ENCODE assay signal across 15 cellular contexts in genomic region chr1:40045766-40046165, GRCh38. TPM values are rescaled to one million over a fixed set of nuclear protein-coding genes. Genes with fewer than 3 reads are reported as not detected.
A peak's percentile ranks its signal among the peaks of the same experiment; 100 is the strongest.
DNase-seq lines count a peak whose midpoint lies in the region; ATAC-seq and TF ChIP-seq lines count a peak whose summit lies in the region.
"Had no signal": no experiment of that assay in that cellular context is flagged by ENCODE, and none has a peak within 500 bp of the region (broad histone marks: within the 10 kb centered on the region; RNA-seq: fewer than 3 reads in every experiment).

No MANE protein-coding gene starts in this region.

- no TSS peak for BruUV-seq in mammary epithelial cell (replicated peaks; lab: Mats Ljungman, UMichigan)

- intact Hi-C loops in mammary epithelial cell (cut with micrococcal nuclease) (no loop called here), breast epithelium (cut with DNase I; ENCODE audit: low total_unique reads) (no loop called here), esophagus muscularis mucosa (cut with DNase I) (no loop called here), ovary (cut with DNase I) (no loop called here)
- intact Hi-C loops in activated T-helper 1 cell treated with anti-CD3 and anti-CD28 coated beads, Interleukin-12 subunit alpha, Interleukin-12 subunit beta, Interleukin-2, Interleukin-4 antibody, amounts not matched to agents 30 ng/mL and 10 ng/mL and 1 ng/mL, durations not matched to agents 14 hours and 24 hours and 36 hours (cut with micrococcal nuclease), result loop anchor here (10.0 kb wide), 1 partner anchor 939 kb away; no protein-coding TSS in a partner anchor

- dilution Hi-C loops in mammary epithelial cell (cut with HindIII; ENCODE audit: low sequenced_read_pairs), result loop anchor here (5.0 to 10.0 kb wide), 2 partner anchors 78 to 241 kb away; no protein-coding TSS in a partner anchor

- in situ Hi-C loops in mammary epithelial cell (cut with MboI; ENCODE audit: low sequenced_read_pairs in 2 of 2), result no loop called here

- peaks cover 84% of the 10 kb centered on the region for H3K4me1 Mint-ChIP-seq in activated T-helper 1 cell treated with anti-CD3 and anti-CD28 coated beads, Interleukin-12 subunit alpha, Interleukin-12 subunit beta, Interleukin-2, Interleukin-4 antibody, amounts not matched to agents 30 ng/mL and 10 ng/mL and 1 ng/mL, durations not matched to agents 14 hours and 24 hours and 36 hours (ENCODE audit: low read depth)
- peaks cover 82% of the 10 kb centered on the region for H3K4me1 Mint-ChIP-seq in stimulated activated naive CD8-positive, alpha-beta T cell treated with anti-CD3 and anti-CD28 coated beads, Interleukin-15, amount 100 ng/mL, for 72 hours

- H3K4me1 ChIP-seq in mammary epithelial cell (ENCODE audit: insufficient read depth, low read length) (peaks cover 47% of the 10 kb centered on the region), breast epithelium (peaks cover 0 to 15% of the 10 kb centered on the region in 2 donors), esophagus muscularis mucosa (peaks cover 70 to 97% (median 92%) of the 10 kb centered on the region in 4 donors), ovary (ENCODE audit: insufficient read depth) (peaks cover 7% of the 10 kb centered on the region)
- H3K4me1 ChIP-seq: parathyroid adenoma had no signal

- H3K27ac Mint-ChIP-seq in activated T-helper 1 cell treated with anti-CD3 and anti-CD28 coated beads, Interleukin-12 subunit alpha, Interleukin-12 subunit beta, Interleukin-2, Interleukin-4 antibody, amounts not matched to agents 30 ng/mL and 10 ng/mL and 1 ng/mL, durations not matched to agents 14 hours and 24 hours and 36 hours, result peak overlapping the region; percentile 38
- peak overlapping the region; percentile 40 to 87 for H3K27ac Mint-ChIP-seq in stimulated activated naive CD8-positive, alpha-beta T cell treated with anti-CD3 and anti-CD28 coated beads, Interleukin-15, amount 100 ng/mL, for 72 hours
- H3K27ac Mint-ChIP-seq: brain had no signal

- no peaks in the 10 kb centered on the region for H3K27me3 Mint-ChIP-seq in activated T-helper 1 cell treated with anti-CD3 and anti-CD28 coated beads, Interleukin-12 subunit alpha, Interleukin-12 subunit beta, Interleukin-2, Interleukin-4 antibody, amounts not matched to agents 30 ng/mL and 10 ng/mL and 1 ng/mL, durations not matched to agents 14 hours and 24 hours and 36 hours (ENCODE audit: insufficient read depth)
- no peaks in the 10 kb centered on the region for H3K27me3 Mint-ChIP-seq in stimulated activated naive CD8-positive, alpha-beta T cell treated with anti-CD3 and anti-CD28 coated beads, Interleukin-15, amount 100 ng/mL, for 72 hours

- no peaks in the 10 kb centered on the region for H3K9me3 Mint-ChIP-seq in activated T-helper 1 cell treated with anti-CD3 and anti-CD28 coated beads, Interleukin-12 subunit alpha, Interleukin-12 subunit beta, Interleukin-2, Interleukin-4 antibody, amounts not matched to agents 30 ng/mL and 10 ng/mL and 1 ng/mL, durations not matched to agents 14 hours and 24 hours and 36 hours
- H3K9me3 Mint-ChIP-seq in stimulated activated naive CD8-positive, alpha-beta T cell treated with anti-CD3 and anti-CD28 coated beads, Interleukin-15, amount 100 ng/mL, for 72 hours, result no peaks in the 10 kb centered on the region
- H3K9me3 Mint-ChIP-seq: brain had no signal

- no peak overlapping the region for H2AFZ ChIP-seq in mammary epithelial cell (ENCODE audit: low read depth, low read length)
- H2AFZ ChIP-seq: parathyroid adenoma had no signal

- no peak for TF ChIP-seq EP300 in esophagus muscularis mucosa (IDR thresholded peaks at IDR 0.05)
- TF ChIP-seq EP300 in ovary (IDR thresholded peaks at IDR 0.05), result no peak

- CTCF ChIA-PET in mammary epithelial cell (lab: Charles Lee; ENCODE audit: low non-redundant PET), result no interaction called here

- H3K36me3 Mint-ChIP-seq in activated T-helper 1 cell treated with anti-CD3 and anti-CD28 coated beads, Interleukin-12 subunit alpha, Interleukin-12 subunit beta, Interleukin-2, Interleukin-4 antibody, amounts not matched to agents 30 ng/mL and 10 ng/mL and 1 ng/mL, durations not matched to agents 14 hours and 24 hours and 36 hours (ENCODE audit: low read depth), result peaks cover 49% of the 10 kb centered on the region

- H3K27me3 ChIP-seq in mammary epithelial cell (ENCODE audit: insufficient read depth, low read length) (no peaks in the 10 kb centered on the region), breast epithelium (no peaks in the 10 kb centered on the region), esophagus muscularis mucosa (no peaks in the 10 kb centered on the region), ovary (no peaks in the 10 kb centered on the region)
- H3K27me3 ChIP-seq: tibial artery had no signal

- peaks cover 3% of the 10 kb centered on the region for H4K20me1 ChIP-seq in mammary epithelial cell (ENCODE audit: insufficient read depth, low read length)

- TF ChIP-seq POLR2A in breast epithelium (IDR thresholded peaks at IDR 0.05) (no peak), esophagus muscularis mucosa (IDR thresholded peaks at IDR 0.05; ENCODE audit: low read depth) (no peak), ovary (IDR thresholded peaks at IDR 0.05) (no peak)

- 93% methylated on average over 3 of the region's 3 CpGs for WGBS in mammary epithelial cell (ENCODE audit: low coverage, missing lambda C conversion rate)
- 90% methylated on average over 3 of the region's 3 CpGs for WGBS in esophagus muscularis mucosa
- 92 to 98% (median 95%) methylated on average over 3 of the region's 3 CpGs for WGBS in ovary, 3 donors

- H3K4me3 ChIP-seq in mammary epithelial cell (replicated peaks in 1 of 3; ENCODE audit: insufficient read depth in 1 of 3, low read depth in 2 of 3, low read length in 3 of 3) (no peak overlapping the region), breast epithelium (no peak overlapping the region), esophagus muscularis mucosa (no peak overlapping the region), ovary (no peak overlapping the region)
- H3K4me3 ChIP-seq: tibial artery had no signal

- no peak for ATAC-seq in stimulated activated naive CD8-positive, alpha-beta T cell treated with anti-CD3 and anti-CD28 coated beads, Interleukin-15, amount 100 ng/mL, for 72 hours
- no peak for ATAC-seq in GM21360 (IDR thresholded peaks at IDR 0.05; ENCODE audit: unreplicated experiment)

- peak overlapping the region; percentile 26 for H3K27ac ChIP-seq in mammary epithelial cell (ENCODE audit: insufficient read depth, low read depth, low read length)
- H3K27ac ChIP-seq in breast epithelium, result peak overlapping the region in 1 of 2 donors; percentile 53
- H3K27ac ChIP-seq in esophagus muscularis mucosa (replicated peaks in 1 of 4), result peak overlapping the region; percentile 58 to 98 (median 78)
- H3K27ac ChIP-seq in ovary, result no peak overlapping the region
- H3K27ac ChIP-seq: parathyroid adenoma had no signal

- TF ChIP-seq CTCF in mammary epithelial cell (conservative IDR thresholded peaks at IDR 0.05 in 1 of 2, IDR thresholded peaks at IDR 0.05 in 1 of 2; ENCODE audit: extremely low read depth in 1 of 2, insufficient read depth in 1 of 2, low read depth in 1 of 2, low read length in 2 of 2) (no peak), breast epithelium (IDR thresholded peaks at IDR 0.05) (no peak), esophagus muscularis mucosa (IDR thresholded peaks at IDR 0.05) (no peak), ovary (IDR thresholded peaks at IDR 0.05) (no peak)

- no peak overlapping the region for H3K9ac ChIP-seq in mammary epithelial cell (ENCODE audit: insufficient read depth, low read length)
- H3K9ac ChIP-seq: parathyroid adenoma had no signal

- DNase-seq in mammary epithelial cell, result no peak
- DNase-seq in breast epithelium (ENCODE audit: low spot score in 2 of 2), result no peak
- DNase-seq in activated T-helper 1 cell treated with anti-CD3 and anti-CD28 coated beads, Interleukin-12 subunit alpha, Interleukin-12 subunit beta, Interleukin-2, Interleukin-4 antibody, amounts not matched to agents 30 ng/mL and 10 ng/mL and 1 ng/mL, durations not matched to agents 14 hours and 24 hours and 36 hours (ENCODE audit: low spot score), result no peak
- no peak for DNase-seq in esophagus muscularis mucosa (ENCODE audit: extremely low spot score)
- no peak for DNase-seq in stimulated activated naive CD8-positive, alpha-beta T cell treated with anti-CD3 and anti-CD28 coated beads, Interleukin-15, amount 100 ng/mL, for 72 hours
- no peak for DNase-seq in ovary
- no peak for DNase-seq in dermis blood vessel endothelial cell
- DNase-seq: activated CD4-positive, CD25-positive, alpha-beta regulatory T cell; DMS 273 treated with DMSO at 0.1 percent for 48 hours; kidney glomerular epithelial cell; NCI-H1417; tibial artery had no signal

- peaks cover 15% of the 10 kb centered on the region for H3K36me3 ChIP-seq in mammary epithelial cell (ENCODE audit: insufficient read depth, low read length)
- H3K36me3 ChIP-seq in breast epithelium, result no peaks in the 10 kb centered on the region
- peaks cover 0 to 12% (median 1%) of the 10 kb centered on the region in 4 donors for H3K36me3 ChIP-seq in esophagus muscularis mucosa
- no peaks in the 10 kb centered on the region for H3K36me3 ChIP-seq in ovary
- H3K36me3 ChIP-seq: tibial artery had no signal

- peak overlapping the region; percentile 76 for H3K4me3 Mint-ChIP-seq in activated T-helper 1 cell treated with anti-CD3 and anti-CD28 coated beads, Interleukin-12 subunit alpha, Interleukin-12 subunit beta, Interleukin-2, Interleukin-4 antibody, amounts not matched to agents 30 ng/mL and 10 ng/mL and 1 ng/mL, durations not matched to agents 14 hours and 24 hours and 36 hours
- H3K4me3 Mint-ChIP-seq in stimulated activated naive CD8-positive, alpha-beta T cell treated with anti-CD3 and anti-CD28 coated beads, Interleukin-15, amount 100 ng/mL, for 72 hours, result peak overlapping the region; percentile 85 to 89

- H3K79me2 ChIP-seq in mammary epithelial cell (ENCODE audit: insufficient read depth, low read length), result peaks cover 99% of the 10 kb centered on the region

- H3K4me2 ChIP-seq in mammary epithelial cell (ENCODE audit: insufficient read depth, low read depth, low read length), result peak overlapping the region; percentile 24

- H3K9me3 ChIP-seq in mammary epithelial cell (replicated peaks; ENCODE audit: insufficient read depth, low read length) (no peaks in the 10 kb centered on the region), breast epithelium (no peaks in the 10 kb centered on the region), esophagus muscularis mucosa (no peaks in the 10 kb centered on the region), ovary (no peaks in the 10 kb centered on the region)
- H3K9me3 ChIP-seq: tibial artery had no signal

RNA-seq across cellular contexts. Expression of gene CAP1, which starts 5.2 kb away (rescaled TPM):
- total RNA-seq in mammary epithelial cell, result 100 to 1,000 TPM; 715 to 877 TPM
- 788 TPM for polyA plus RNA-seq in mammary epithelial cell
- polyA minus RNA-seq in mammary epithelial cell, result 546 TPM
- 100 to 1,000 TPM; 244 to 285 (median 244) TPM for total RNA-seq in breast epithelium
- total RNA-seq in activated T-helper 1 cell treated with anti-CD3 and anti-CD28 coated beads, Interleukin-12 subunit alpha, Interleukin-12 subunit beta, Interleukin-2, Interleukin-4 antibody, amounts not matched to agents 30 ng/mL and 10 ng/mL and 1 ng/mL, durations not matched to agents 14 hours and 24 hours and 36 hours, result 421 and 435 TPM in 2 replicates
- total RNA-seq in esophagus muscularis mucosa, result 100 to 1,000 TPM; 412 to 468 (median 442) TPM
- 100 to 1,000 TPM in 5 of 7 donors, 10 to 100 TPM in 2; 76.8 to 257 (median 194) TPM for total RNA-seq in ovary
- polyA plus RNA-seq in ovary, result 100 to 1,000 TPM; 110 to 325 TPM
- total RNA-seq in dermis blood vessel endothelial cell, result 430 and 574 TPM in 2 replicates

RNA-seq across cellular contexts. Expression of gene PPT1, which starts 51.3 kb away (rescaled TPM):
- 10 to 100 TPM; 22.5 to 36.9 TPM for total RNA-seq in mammary epithelial cell
- 42.8 TPM for polyA plus RNA-seq in mammary epithelial cell
- 108 TPM for polyA minus RNA-seq in mammary epithelial cell
- 100 to 1,000 TPM in 2 of 3 donors, 10 to 100 TPM in 1; 84.0 to 126 (median 108) TPM for total RNA-seq in breast epithelium
- total RNA-seq in activated T-helper 1 cell treated with anti-CD3 and anti-CD28 coated beads, Interleukin-12 subunit alpha, Interleukin-12 subunit beta, Interleukin-2, Interleukin-4 antibody, amounts not matched to agents 30 ng/mL and 10 ng/mL and 1 ng/mL, durations not matched to agents 14 hours and 24 hours and 36 hours, result 101 and 110 TPM in 2 replicates
- total RNA-seq in esophagus muscularis mucosa, result 10 to 100 TPM; 44.1 to 75.2 (median 50.0) TPM
- 10 to 100 TPM; 38.0 to 84.2 (median 71.0) TPM for total RNA-seq in ovary
- polyA plus RNA-seq in ovary, result 100 to 1,000 TPM in 1 of 2 donors, 10 to 100 TPM in 1; 53.5 to 247 TPM
- total RNA-seq in dermis blood vessel endothelial cell, result 53.3 and 101 TPM in 2 replicates

Comparison
In these comparisons a context has a peak if more than half of its experiments do, and no peak if none do; other contexts are left out.
1. H3K27ac ChIP-seq: peak in mammary epithelial cell (single experiment) and esophagus muscularis mucosa (4 of 4); none in ovary (0 of 2).